8 cellular contexts compared by ENCODE assay signal in genomic region chr3:119469378-119470189, GRCh38. TPM values are rescaled to one million over a fixed set of nuclear protein-coding genes. Genes with fewer than 3 reads are reported as not detected.
DNase-seq lines count a peak whose midpoint lies in the region; ATAC-seq and TF ChIP-seq lines count a peak whose summit lies in the region.

No MANE protein-coding gene starts in this region.

- TF ChIP-seq CTCF in WI38 (IDR thresholded peaks at IDR 0.05; ENCODE audit: low read depth, low read length) (no peak), gastroesophageal sphincter (IDR thresholded peaks at IDR 0.05) (no peak), ovary (IDR thresholded peaks at IDR 0.05) (no peak)

- H3K27me3 ChIP-seq in gastroesophageal sphincter (no peaks in the 10 kb centered on the region), ovary (no peaks in the 10 kb centered on the region)

- 4 to 20% methylated on average over 11 to 15 of the region's 17 CpGs for WGBS in gastroesophageal sphincter (ENCODE audit: low coverage in 1 of 2), 2 donors
- WGBS in ovary, 3 donors = 4 to 6% (median 4%) methylated on average over 17 of the region's 17 CpGs

- in situ Hi-C loops in ACHN (cut with HindIII; ENCODE audit: low pct_ligation_motif_present, low pct_unique_long_range_greater_than_20kb, low sequenced_read_pairs) = no loop called here

- H3K4me3 ChIP-seq in WI38 (ENCODE audit: low read depth, low read length) (peak overlapping the region; percentile 77), gastroesophageal sphincter (peak overlapping the region; percentile 77 to 84), ovary (peak overlapping the region; percentile 74)

- H3K27ac ChIP-seq in gastroesophageal sphincter (peak overlapping the region in 3 of 4 donors; percentile 70 to 86 (median 80)), ovary (peak overlapping the region in 1 of 2 donors; percentile 41)

- peak; percentile 23 for DNase-seq in ACHN
- peak in 1 of 5 donors; percentile 13 for DNase-seq in ovary
- DNase-seq in OCI-M2 (lab: John Stamatoyannopoulos, UW; ENCODE audit: unreplicated experiment) = no peak

- H3K36me3 ChIP-seq in gastroesophageal sphincter (peaks cover 0 to 38% of the 10 kb centered on the region in 2 donors), ovary (no peaks in the 10 kb centered on the region)

- H3K9me3 ChIP-seq in gastroesophageal sphincter (no peaks in the 10 kb centered on the region), ovary (no peaks in the 10 kb centered on the region)

- H3K4me1 ChIP-seq in gastroesophageal sphincter = peaks cover 0 to 22% (median 4%) of the 10 kb centered on the region in 3 donors
- H3K4me1 ChIP-seq in ovary (ENCODE audit: insufficient read depth) = peaks cover 4% of the 10 kb centered on the region

- ATAC-seq in GM18502 (IDR thresholded peaks at IDR 0.05; ENCODE audit: poor library complexity, unreplicated experiment) (peak; percentile 58), HG03354 (IDR thresholded peaks at IDR 0.05; ENCODE audit: poor library complexity, severe bottlenecking, unreplicated experiment) (peak; percentile 59), gastroesophageal sphincter (no peak), HG03521 (IDR thresholded peaks at IDR 0.05; ENCODE audit: unreplicated experiment) (no peak)

- no peak for TF ChIP-seq POLR2A in gastroesophageal sphincter (IDR thresholded peaks at IDR 0.05)
- no peak for TF ChIP-seq POLR2A in ovary (IDR thresholded peaks at IDR 0.05)

- no peak for TF ChIP-seq EP300 in gastroesophageal sphincter (IDR thresholded peaks at IDR 0.05)
- no peak for TF ChIP-seq EP300 in ovary (IDR thresholded peaks at IDR 0.05)

- intact Hi-C loops in ovary (cut with DNase I) = no loop called here

RNA-seq across cellular contexts. Expression of gene POGLUT1, which starts 0.8 kb away (rescaled TPM):
- total RNA-seq in gastroesophageal sphincter (10 to 100 TPM in 2 of 4 donors, 1 to 10 TPM in 2; 8.8 to 13.4 (median 10.3) TPM), ovary (10 to 100 TPM; 12.1 to 26.2 (median 14.6) TPM)
- 10 to 100 TPM in 1 of 2 donors, 1 to 10 TPM in 1; 6.6 to 12.1 TPM for polyA plus RNA-seq in ovary

RNA-seq across cellular contexts. Expression of gene TMEM39A, which starts 6.2 kb away (rescaled TPM):
- total RNA-seq in gastroesophageal sphincter (10 to 100 TPM; 21.4 to 29.6 (median 25.9) TPM), ovary (10 to 100 TPM; 22.3 to 58.1 (median 39.1) TPM)
- 10 to 100 TPM; 12.9 to 22.0 TPM for polyA plus RNA-seq in ovary

RNA-seq across cellular contexts. Expression of gene TIMMDC1, which starts 28.8 kb away (rescaled TPM):
- total RNA-seq in gastroesophageal sphincter (10 to 100 TPM; 43.9 to 65.7 (median 52.2) TPM), ovary (10 to 100 TPM; 38.7 to 82.4 (median 71.3) TPM)
- 10 to 100 TPM; 46.7 to 74.9 TPM for polyA plus RNA-seq in ovary

Comparison
In these comparisons a context has a peak if more than half of its experiments do, and no peak if none do; other contexts are left out.
1. ATAC-seq: peak in GM18502 (single experiment) and HG03354 (single experiment); none in gastroesophageal sphincter (single experiment) and HG03521 (single experiment).
2. Peak in every context shown above with its lines, with median percentiles within 50 percentile points of each other: H3K4me3 ChIP-seq.